ENCODE assay signal across 8 cellular contexts in the genomic region with DNA sequence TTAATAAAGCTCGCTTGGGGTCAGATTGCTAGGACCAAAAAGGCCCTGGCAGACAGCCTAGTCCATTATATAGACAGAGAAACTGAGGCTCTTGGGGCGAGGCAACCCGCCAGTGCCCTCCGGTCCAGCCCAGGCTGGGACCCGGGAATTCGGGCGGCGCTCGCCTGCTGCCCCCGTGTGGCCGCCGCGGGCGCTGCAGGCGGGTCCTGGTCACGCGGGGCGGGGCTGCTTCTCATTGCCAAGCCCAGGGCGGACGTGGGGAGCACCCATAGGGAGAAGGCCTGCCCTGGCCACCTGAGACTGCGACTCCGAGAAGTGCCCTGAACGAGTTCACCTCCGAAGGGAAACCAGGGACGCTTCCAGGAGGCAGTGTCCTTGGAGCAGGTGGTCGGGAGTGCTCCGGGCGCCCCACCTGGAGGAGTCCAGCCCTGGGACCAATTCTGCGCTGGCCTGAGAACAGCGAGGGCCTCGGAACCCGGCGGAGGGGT. TPM values are rescaled to one million over a fixed set of nuclear protein-coding genes. Genes with fewer than 3 reads are reported as not detected.
DNase-seq lines count a peak whose midpoint lies in the region; ATAC-seq and TF ChIP-seq lines count a peak whose summit lies in the region.

No MANE protein-coding gene starts in this region.

- peaks cover 9% of the 10 kb centered on the region for H3K4me1 Mint-ChIP-seq in MCF 10A (ENCODE audit: insufficient read depth, unreplicated experiment)

- peak; percentile 99 for TF ChIP-seq CTCF in GM10266 (IDR thresholded peaks at IDR 0.05; ENCODE audit: control insufficient read depth, insufficient read depth, low read depth, missing control alignments)
- TF ChIP-seq CTCF in WI38 (IDR thresholded peaks at IDR 0.05; ENCODE audit: low read depth, low read length): peak; percentile 96
- TF ChIP-seq CTCF in MCF 10A (IDR thresholded peaks at IDR 0.05; ENCODE audit: unreplicated experiment): peak; percentile 97

- peak; percentile 80 for DNase-seq in GM10266 (ENCODE audit: extremely low spot score)
- DNase-seq in KBM-7: peak; percentile 76
- DNase-seq in MCF 10A (ENCODE audit: unreplicated experiment): peak; percentile 65
- DNase-seq in kidney glomerular epithelial cell (lab: John Stamatoyannopoulos, UW): peak; percentile 16
- DNase-seq in stimulated activated CD4-positive, alpha-beta T cell treated with anti-CD3 and anti-CD28 coated beads, Interleukin-2, amount 100 ng/mL, for 4 hours (ENCODE audit: low read depth): peak; percentile 46

- H3K27me3 Mint-ChIP-seq in MCF 10A (ENCODE audit: insufficient read depth, unreplicated experiment): no peaks in the 10 kb centered on the region

- no peak for ATAC-seq in GM19035 (IDR thresholded peaks at IDR 0.05; ENCODE audit: unreplicated experiment)
- ATAC-seq in GM18517 (IDR thresholded peaks at IDR 0.05; ENCODE audit: unreplicated experiment): no peak

- peaks cover 14% of the 10 kb centered on the region for H3K36me3 Mint-ChIP-seq in MCF 10A (ENCODE audit: insufficient read depth, unreplicated experiment)

- POLR2A ChIA-PET in MCF 10A (lab: Yijun Ruan, JAX): interaction anchor here (0.6 to 1.2 kb wide), 2 partner anchors 82 to 301 kb away, joined by 3 to 8 read pairs; no protein-coding TSS in a partner anchor

- in situ Hi-C loops in KBM-7 (cut with MboI; ENCODE audit: low pct_unique_long_range_greater_than_20kb, low sequenced_read_pairs): no loop called here

- H3K4me3 ChIP-seq in WI38 (ENCODE audit: low read depth, low read length): no peak overlapping the region

- H3K9me3 Mint-ChIP-seq in MCF 10A (ENCODE audit: unreplicated experiment): no peaks in the 10 kb centered on the region

- H3K27ac Mint-ChIP-seq in MCF 10A (ENCODE audit: low read depth, unreplicated experiment): peak overlapping the region; percentile 64

- H3K4me3 Mint-ChIP-seq in MCF 10A (ENCODE audit: unreplicated experiment): no peak overlapping the region

- intact Hi-C loops in MCF 10A (cut with micrococcal nuclease): loop anchor here (1.0 to 5.0 kb wide), 3 partner anchors 219 to 301 kb away; a partner anchor contains a TSS

- BruUV-seq in MCF 10A (replicated peaks; lab: Mats Ljungman, UMichigan): no TSS peak

- CTCF ChIA-PET in MCF 10A (lab: Yijun Ruan, JAX): interaction anchor here (0.6 to 1.5 kb wide), 9 partner anchors 12 to 304 kb away, joined by 3 to 4 read pairs (median 3); no protein-coding TSS in a partner anchor

RNA-seq across cellular contexts. Expression of a gene that starts 36.0 kb away (rescaled TPM):
- 354 and 425 TPM in 2 replicates for total RNA-seq in MCF 10A (2022)

Comparison
In these comparisons a context has a peak if more than half of its experiments do, and no peak if none do; other contexts are left out.
1. DNase-seq: peak in every context shown above with its lines; median percentile 80 in GM10266; 76 in KBM-7; 65 in MCF 10A; 46 in stimulated activated CD4-positive, alpha-beta T cell treated with anti-CD3 and anti-CD28 coated beads, Interleukin-2, amount 100 ng/mL, for 4 hours; 16 in kidney glomerular epithelial cell.